1 cellular context compared by ENCODE assay signal in genomic region chr1:107057197-107058133, GRCh38.
TF ChIP-seq lines count a peak whose summit lies in the region.

No MANE protein-coding gene starts in this region.

TF ChIP-seq in K562, 482 proteins besides CTCF, POLR2A, EP300 and RAD21 (continued from another document):
- TF ChIP-seq VEZF1 (CRISPR knock-in tag; IDR thresholded peaks at IDR 0.05), result peak; percentile 55
